ENCODE assay signal across 1 cellular context in the genomic region with DNA sequence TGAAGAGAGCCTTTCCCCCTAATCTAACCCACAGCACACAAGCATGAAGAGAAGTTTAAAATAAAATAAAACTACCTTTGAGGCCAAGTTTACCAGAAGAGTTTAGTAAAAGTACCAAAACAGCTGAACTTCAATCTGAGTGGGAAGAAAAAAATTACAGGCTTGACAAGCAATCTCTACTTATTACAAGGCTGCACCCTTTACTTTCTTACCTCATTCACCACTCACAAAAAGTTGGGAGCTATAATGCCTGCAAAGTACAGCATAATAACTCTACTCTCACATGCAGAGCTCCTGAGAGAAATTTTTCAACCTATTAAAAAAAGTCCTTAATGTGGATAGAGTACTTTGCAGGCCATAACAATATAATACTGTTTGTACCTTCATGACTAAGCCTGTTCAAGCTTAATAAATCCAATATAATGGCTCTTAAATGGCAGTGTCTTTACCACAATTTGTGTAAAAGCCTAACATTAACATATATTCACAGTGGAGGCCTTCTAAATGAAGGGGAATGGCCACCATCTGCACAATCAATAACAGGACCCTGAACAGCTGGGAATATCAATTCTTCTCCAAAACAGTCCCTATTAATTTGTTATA.
TF ChIP-seq lines count a peak whose summit lies in the region.

No MANE protein-coding gene starts in this region.

TF ChIP-seq in GM12878, 131 proteins besides CTCF, POLR2A, EP300 and RAD21 (continued from another document):
- TF ChIP-seq, protein P1, sequence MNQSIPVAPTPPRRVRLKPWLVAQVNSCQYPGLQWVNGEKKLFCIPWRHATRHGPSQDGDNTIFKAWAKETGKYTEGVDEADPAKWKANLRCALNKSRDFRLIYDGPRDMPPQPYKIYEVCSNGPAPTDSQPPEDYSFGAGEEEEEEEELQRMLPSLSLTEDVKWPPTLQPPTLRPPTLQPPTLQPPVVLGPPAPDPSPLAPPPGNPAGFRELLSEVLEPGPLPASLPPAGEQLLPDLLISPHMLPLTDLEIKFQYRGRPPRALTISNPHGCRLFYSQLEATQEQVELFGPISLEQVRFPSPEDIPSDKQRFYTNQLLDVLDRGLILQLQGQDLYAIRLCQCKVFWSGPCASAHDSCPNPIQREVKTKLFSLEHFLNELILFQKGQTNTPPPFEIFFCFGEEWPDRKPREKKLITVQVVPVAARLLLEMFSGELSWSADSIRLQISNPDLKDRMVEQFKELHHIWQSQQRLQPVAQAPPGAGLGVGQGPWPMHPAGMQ (IDR thresholded peaks at IDR 0.05; ENCODE audit: borderline replicate concordance) = no peak
- TF ChIP-seq FOXK2 (IDR thresholded peaks at IDR 0.05) (no peak), TCF7 (IDR thresholded peaks at IDR 0.05; ENCODE audit: borderline replicate concordance) (no peak), ZNF274 (IDR thresholded peaks at IDR 0.05; ENCODE audit: insufficient read depth, insufficient read length) (no peak), EZH2 (IDR thresholded peaks at IDR 0.05; ENCODE audit: borderline replicate concordance, control insufficient read depth, low read depth, low read length) (no peak), CHD2 (IDR thresholded peaks at IDR 0.05; ENCODE audit: borderline replicate concordance, low read depth, low read length) (no peak), YY1 (IDR thresholded peaks at IDR 0.05; ENCODE audit: low read depth, low read length) (no peak), MXI1 (IDR thresholded peaks at IDR 0.05; ENCODE audit: low read depth, low read length) (no peak)
- TF ChIP-seq, protein P2, sequence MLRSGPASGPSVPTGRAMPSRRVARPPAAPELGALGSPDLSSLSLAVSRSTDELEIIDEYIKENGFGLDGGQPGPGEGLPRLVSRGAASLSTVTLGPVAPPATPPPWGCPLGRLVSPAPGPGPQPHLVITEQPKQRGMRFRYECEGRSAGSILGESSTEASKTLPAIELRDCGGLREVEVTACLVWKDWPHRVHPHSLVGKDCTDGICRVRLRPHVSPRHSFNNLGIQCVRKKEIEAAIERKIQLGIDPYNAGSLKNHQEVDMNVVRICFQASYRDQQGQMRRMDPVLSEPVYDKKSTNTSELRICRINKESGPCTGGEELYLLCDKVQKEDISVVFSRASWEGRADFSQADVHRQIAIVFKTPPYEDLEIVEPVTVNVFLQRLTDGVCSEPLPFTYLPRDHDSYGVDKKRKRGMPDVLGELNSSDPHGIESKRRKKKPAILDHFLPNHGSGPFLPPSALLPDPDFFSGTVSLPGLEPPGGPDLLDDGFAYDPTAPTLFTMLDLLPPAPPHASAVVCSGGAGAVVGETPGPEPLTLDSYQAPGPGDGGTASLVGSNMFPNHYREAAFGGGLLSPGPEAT (IDR thresholded peaks at IDR 0.05; ENCODE audit: low read depth) = no peak
- TF ChIP-seq, protein P3, sequence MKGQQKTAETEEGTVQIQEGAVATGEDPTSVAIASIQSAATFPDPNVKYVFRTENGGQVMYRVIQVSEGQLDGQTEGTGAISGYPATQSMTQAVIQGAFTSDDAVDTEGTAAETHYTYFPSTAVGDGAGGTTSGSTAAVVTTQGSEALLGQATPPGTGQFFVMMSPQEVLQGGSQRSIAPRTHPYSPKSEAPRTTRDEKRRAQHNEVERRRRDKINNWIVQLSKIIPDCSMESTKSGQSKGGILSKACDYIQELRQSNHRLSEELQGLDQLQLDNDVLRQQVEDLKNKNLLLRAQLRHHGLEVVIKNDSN (IDR thresholded peaks at IDR 0.05; ENCODE audit: borderline replicate concordance, extremely low read length, insufficient read depth, low read depth, low read length) = no peak
